In the genomic region with DNA sequence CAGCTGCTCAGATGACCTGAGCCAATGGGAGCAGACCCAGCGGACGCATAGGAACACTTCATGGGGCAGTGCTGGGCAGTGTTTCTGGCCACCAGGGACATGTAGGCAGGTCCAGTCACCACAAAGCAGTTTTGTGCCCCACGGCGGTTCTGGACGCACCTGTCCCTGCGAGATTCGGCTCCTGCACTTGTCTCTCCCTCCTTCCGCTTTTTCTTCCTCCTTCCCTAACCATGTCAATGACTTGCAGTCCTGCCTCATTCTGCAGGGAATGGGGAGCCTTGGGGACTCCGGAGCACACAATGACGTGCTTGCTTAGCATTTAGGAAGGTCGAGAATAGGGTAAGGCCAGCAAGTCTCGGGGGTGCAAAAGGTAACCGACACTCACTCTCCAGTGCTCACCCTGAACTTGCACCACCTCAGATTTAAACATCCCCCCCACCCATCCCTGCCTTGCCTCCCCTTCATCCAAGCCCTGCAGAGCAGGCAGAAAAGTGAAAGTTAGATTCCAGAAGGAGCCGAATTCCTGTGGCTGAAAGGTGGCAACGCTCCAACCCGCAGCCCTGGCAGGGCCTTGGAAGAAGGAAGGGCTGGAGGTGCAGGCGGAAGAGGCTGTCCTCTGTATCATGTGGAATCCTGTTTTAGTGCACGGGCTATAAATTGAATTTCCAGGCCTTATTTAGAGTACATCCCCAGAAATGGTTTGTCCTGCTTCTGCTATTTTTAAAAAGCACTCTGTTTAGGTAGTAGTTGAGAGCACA, we compare ENCODE assay signal across 8 cellular contexts. TPM values are rescaled to one million over a fixed set of nuclear protein-coding genes. Genes with fewer than 3 reads are reported as not detected.
A peak's percentile ranks its signal among the peaks of the same experiment; 100 is the strongest.
DNase-seq lines count a peak whose midpoint lies in the region; ATAC-seq and TF ChIP-seq lines count a peak whose summit lies in the region.

No MANE protein-coding gene starts in this region.

- H3K4me1 Mint-ChIP-seq in HFFc6 (ENCODE audit: low read depth): peaks cover 27% of the 10 kb centered on the region
- peaks cover 10% of the 10 kb centered on the region for H3K4me1 Mint-ChIP-seq in endodermal cell

- peak overlapping the region; percentile 40; the same call in 1 of the 2 replicates for H3K4me3 Mint-ChIP-seq in HFFc6
- no peak overlapping the region for H3K4me3 Mint-ChIP-seq in endodermal cell

- H3K36me3 ChIP-seq in breast epithelium (no peaks in the 10 kb centered on the region), thoracic aorta (no peaks in the 10 kb centered on the region), endodermal cell (ENCODE audit: control insufficient read depth, insufficient read depth, low read length) (no peaks in the 10 kb centered on the region)

- 84 to 88% methylated on average over 12 to 18 of the region's 18 CpGs for WGBS in endodermal cell (ENCODE audit: insufficient coverage in 1 of 2, insufficient read length in 1 of 2), 2 experiments

- peaks cover 0 to 11% of the 10 kb centered on the region in 2 donors for H3K4me1 ChIP-seq in breast epithelium
- H3K4me1 ChIP-seq in thoracic aorta (ENCODE audit: control insufficient read depth in 1 of 2, low read depth in 2 of 2): peaks cover 9 to 25% of the 10 kb centered on the region in 2 donors
- peaks cover 4% of the 10 kb centered on the region for H3K4me1 ChIP-seq in endodermal cell (ENCODE audit: control insufficient read depth, insufficient read depth, low read length)

- TF ChIP-seq POLR2A in breast epithelium (IDR thresholded peaks at IDR 0.05): no peak

- H3K9me3 ChIP-seq in breast epithelium (no peaks in the 10 kb centered on the region), thoracic aorta (no peaks in the 10 kb centered on the region), endodermal cell (ENCODE audit: control insufficient read depth, low read length) (no peaks in the 10 kb centered on the region)

- H3K36me3 Mint-ChIP-seq in HFFc6 (ENCODE audit: low read depth) (no peaks in the 10 kb centered on the region), endodermal cell (ENCODE audit: low read depth) (no peaks in the 10 kb centered on the region)

- H3K4me3 ChIP-seq in breast epithelium: peak overlapping the region in 2 of 3 donors; percentile 44 to 61
- H3K4me3 ChIP-seq in thoracic aorta: peak overlapping the region; percentile 61
- H3K4me3 ChIP-seq in endodermal cell (ENCODE audit: low read length): no peak overlapping the region

- TF ChIP-seq CTCF in HFFc6 (IDR thresholded peaks at IDR 0.05): no peak
- TF ChIP-seq CTCF in breast epithelium (IDR thresholded peaks at IDR 0.05): no peak
- no peak for TF ChIP-seq CTCF in thoracic aorta (IDR thresholded peaks at IDR 0.05)
- TF ChIP-seq CTCF in endodermal cell (conservative IDR thresholded peaks at IDR 0.05): no peak

- peak; percentile 54 for ATAC-seq in left lobe of liver
- ATAC-seq in thoracic aorta (ENCODE audit: insufficient number of reproducible peaks, low FRiP score, low read depth): no peak
- ATAC-seq in HG03378 (IDR thresholded peaks at IDR 0.05; ENCODE audit: unreplicated experiment): no peak
- ATAC-seq in GM21717 (IDR thresholded peaks at IDR 0.05; ENCODE audit: unreplicated experiment): no peak

- H3K9me3 Mint-ChIP-seq in HFFc6: no peaks in the 10 kb centered on the region
- H3K9me3 Mint-ChIP-seq in endodermal cell: no peaks in the 10 kb centered on the region

- H3K27me3 Mint-ChIP-seq in HFFc6 (ENCODE audit: insufficient read depth): peaks cover 25% of the 10 kb centered on the region
- H3K27me3 Mint-ChIP-seq in endodermal cell (ENCODE audit: insufficient read depth): no peaks in the 10 kb centered on the region

- DNase-seq in HFFc6 (peak; percentile 89), breast epithelium (ENCODE audit: low spot score in 2 of 2) (peak; percentile 83 to 91), left lobe of liver (ENCODE audit: low spot score) (no peak), thoracic aorta (ENCODE audit: low spot score) (no peak), endodermal cell (no peak)
- DNase-seq in activated CD4-positive, CD25-positive, alpha-beta regulatory T cell (lab: John Stamatoyannopoulos, UW): no peak

- no peak overlapping the region for H3K27ac Mint-ChIP-seq in HFFc6
- H3K27ac Mint-ChIP-seq in endodermal cell: no peak overlapping the region

- H3K27ac ChIP-seq in breast epithelium (peak overlapping the region; percentile 53 to 68), thoracic aorta (peak overlapping the region; percentile 38 to 56), endodermal cell (ENCODE audit: low read depth, low read length) (no peak overlapping the region)

- no peak overlapping the region for H3K9ac ChIP-seq in endodermal cell (ENCODE audit: extremely low read depth, low read length, poor library complexity, severe bottlenecking)

- intact Hi-C loops in breast epithelium (cut with DNase I; ENCODE audit: low total_unique reads): no loop called here

- H3K27me3 ChIP-seq in breast epithelium (no peaks in the 10 kb centered on the region), thoracic aorta (replicated peaks; ENCODE audit: insufficient read depth) (no peaks in the 10 kb centered on the region), endodermal cell (ENCODE audit: control insufficient read depth, insufficient read depth, low read length, poor library complexity, severe bottlenecking) (no peaks in the 10 kb centered on the region)

RNA-seq across cellular contexts. Expression of gene ATG16L1, which starts 40.5 kb away (rescaled TPM):
- 10 to 100 TPM; 19.7 to 22.8 (median 21.6) TPM for total RNA-seq in HFFc6 (2021; fragmentation: NEBNext Ultra II Directional; extraction: Animal tissue kit (Norgen Biotek cat#: 25700))
- total RNA-seq in breast epithelium: 10 to 100 TPM; 19.5 to 61.9 (median 46.0) TPM
- total RNA-seq in left lobe of liver: 19.2 TPM
- 10 to 100 TPM; 21.8 to 63.2 TPM for total RNA-seq in thoracic aorta
- 10 to 100 TPM; 29.6 to 31.6 TPM for total RNA-seq in endodermal cell
- 14.3 TPM for polyA plus RNA-seq in endodermal cell (2013, experiment 1 of 2)
- 13.9 TPM for polyA plus RNA-seq in endodermal cell (2013, experiment 2 of 2)

Comparison
In these comparisons a context has a peak if more than half of its experiments do, and no peak if none do; other contexts are left out.
1. DNase-seq: peak in HFFc6 (single experiment) and breast epithelium (2 of 2); none in left lobe of liver (single experiment), thoracic aorta (single experiment), endodermal cell (single experiment) and activated CD4-positive, CD25-positive, alpha-beta regulatory T cell (0 of 4).